Comparison of ENCODE assay signal across 1 cellular context in the genomic region with DNA sequence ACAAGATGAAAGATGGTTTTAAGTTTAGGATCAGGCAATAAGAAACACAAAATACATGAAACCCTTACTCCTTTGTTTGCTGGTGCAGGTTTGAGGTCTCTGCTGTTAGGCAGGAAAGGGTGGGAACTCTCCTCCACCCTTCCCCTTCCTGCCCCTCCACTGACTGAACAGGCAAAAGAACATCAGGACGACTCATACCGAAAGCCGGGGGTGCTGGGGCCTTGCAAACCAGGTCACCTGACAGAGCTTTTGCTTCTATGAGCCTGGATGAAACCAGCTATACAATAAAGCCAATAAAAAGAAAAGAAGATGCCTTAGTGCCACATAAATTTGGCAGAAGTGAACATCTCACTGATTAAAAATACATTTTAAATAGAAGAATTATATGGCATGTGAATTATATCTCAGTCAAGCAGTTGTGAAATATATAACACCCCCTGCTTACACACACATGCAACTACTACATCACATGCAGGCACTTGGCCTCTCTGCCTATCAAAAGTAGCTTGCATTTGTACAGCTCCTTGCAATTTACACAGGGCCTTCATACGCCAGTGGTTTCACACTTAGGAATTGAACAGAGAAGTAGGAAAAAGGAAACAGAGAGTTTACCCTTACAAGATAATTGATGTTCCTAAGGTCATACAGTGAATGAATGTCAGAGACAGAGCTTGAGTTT.
TF ChIP-seq lines count a peak whose summit lies in the region.

No MANE protein-coding gene starts in this region.

TF ChIP-seq in IMR-90, 13 proteins besides CTCF, POLR2A, EP300 and RAD21 (continued from another document):
- TF ChIP-seq, protein P1, sequence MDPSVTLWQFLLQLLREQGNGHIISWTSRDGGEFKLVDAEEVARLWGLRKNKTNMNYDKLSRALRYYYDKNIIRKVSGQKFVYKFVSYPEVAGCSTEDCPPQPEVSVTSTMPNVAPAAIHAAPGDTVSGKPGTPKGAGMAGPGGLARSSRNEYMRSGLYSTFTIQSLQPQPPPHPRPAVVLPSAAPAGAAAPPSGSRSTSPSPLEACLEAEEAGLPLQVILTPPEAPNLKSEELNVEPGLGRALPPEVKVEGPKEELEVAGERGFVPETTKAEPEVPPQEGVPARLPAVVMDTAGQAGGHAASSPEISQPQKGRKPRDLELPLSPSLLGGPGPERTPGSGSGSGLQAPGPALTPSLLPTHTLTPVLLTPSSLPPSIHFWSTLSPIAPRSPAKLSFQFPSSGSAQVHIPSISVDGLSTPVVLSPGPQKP (IDR thresholded peaks at IDR 0.05; ENCODE audit: borderline replicate concordance, low read depth, low read length): no peak
